9 cellular contexts compared by ENCODE assay signal in genomic region chr10:22443200-22443881, GRCh38.
"Had no signal": no experiment of that assay in that cellular context is flagged by ENCODE, and none has a peak within 500 bp of the region (broad histone marks: within the 10 kb centered on the region; RNA-seq: fewer than 3 reads in every experiment).

No MANE protein-coding gene starts in this region.

- ATAC-seq: activated naive CD8-positive, alpha-beta T cell treated with anti-CD3 and anti-CD28 coated beads, Interleukin-2, amount 50 U/mL, for 24 hours had no signal

- H3K4me2 ChIP-seq: hepatocyte, smooth muscle cell had no signal

- H3K4me3 ChIP-seq: hepatocyte, smooth muscle cell, tibial nerve had no signal

- H3K9me3 ChIP-seq: tibial nerve had no signal

- H3K27me3 ChIP-seq: hepatocyte, tibial nerve had no signal

- H3K36me3 ChIP-seq: tibial nerve had no signal

- H2AFZ ChIP-seq: hepatocyte had no signal

- H3K27ac ChIP-seq: hepatocyte, tibial nerve had no signal

- DNase-seq: activated CD4-positive, alpha-beta T cell treated with anti-CD3 and anti-CD28 coated beads, Interleukin-2, amount 10 ng/mL, durations not matched to agents 7 days and 5 days; activated CD4-positive, CD25-positive, alpha-beta regulatory T cell; activated CD8-positive, alpha-beta memory T cell treated with anti-CD3 and anti-CD28 coated beads for 24 hours; activated naive CD4-positive, alpha-beta T cell treated with Interleukin-2 at 50 U/mL for 16 hours; activated naive CD8-positive, alpha-beta T cell treated with anti-CD3 and anti-CD28 coated beads, Interleukin-2, amount 50 U/mL, for 24 hours; kidney glomerular epithelial cell had no signal
